21 cellular contexts compared by ENCODE assay signal in the genomic region with DNA sequence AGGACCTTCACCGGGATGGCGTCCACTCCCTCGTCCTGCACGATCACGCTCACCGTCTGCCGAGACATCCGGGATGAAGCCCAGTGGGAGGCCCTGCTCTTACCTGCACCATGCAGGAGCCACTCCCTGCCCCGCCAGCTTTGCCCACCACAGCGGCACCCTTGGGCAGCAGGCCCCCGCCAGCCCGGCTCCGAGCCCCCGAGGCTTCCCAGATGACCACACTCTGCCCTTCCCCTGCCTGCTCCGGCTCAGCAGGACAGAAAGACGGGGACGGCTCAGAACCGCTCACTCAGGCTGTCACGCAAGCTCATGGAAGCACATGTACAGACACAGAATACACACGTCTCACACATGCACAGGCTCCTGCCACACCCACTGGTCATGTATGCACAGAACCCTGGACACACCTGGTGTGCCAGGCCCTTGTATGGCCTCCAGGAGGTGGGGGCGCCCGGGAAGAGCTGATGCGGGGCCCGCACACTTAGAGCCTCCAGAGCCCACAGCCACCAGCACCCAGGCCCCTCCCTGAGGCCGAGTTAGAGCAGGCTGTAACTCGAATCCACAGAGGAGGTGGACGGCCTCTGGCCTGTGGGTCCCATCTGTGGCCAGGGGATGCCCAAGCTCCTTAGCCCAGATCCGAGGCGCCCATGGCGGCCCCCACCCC.
"Had no signal": no experiment of that assay in that cellular context is flagged by ENCODE, and none has a peak within 500 bp of the region (broad histone marks: within the 10 kb centered on the region; RNA-seq: fewer than 3 reads in every experiment).

No MANE protein-coding gene starts in this region.

- ATAC-seq: activated naive CD8-positive, alpha-beta T cell treated with anti-CD3 and anti-CD28 coated beads, Interleukin-2, amount 50 U/mL, for 24 hours; heart right ventricle; naive thymus-derived CD8-positive, alpha-beta T cell; right cardiac atrium had no signal

- H3K4me3 ChIP-seq: esophagus muscularis mucosa, heart right ventricle, neural progenitor cell, spleen, tibial nerve had no signal

- H3K4me1 ChIP-seq: neural progenitor cell had no signal

- H3K36me3 ChIP-seq: neural progenitor cell had no signal

- H3K9me3 Mint-ChIP-seq: activated CD4-positive, alpha-beta memory T cell treated with anti-CD3 and anti-CD28 coated beads, Interleukin-2, amount 10 ng/mL, durations not matched to agents 7 days and 5 days; activated CD4-positive, alpha-beta T cell treated with anti-CD3 and anti-CD28 coated beads, Interleukin-2, amount 10 ng/mL, durations not matched to agents 24 days and 14 days; activated naive CD8-positive, alpha-beta T cell treated with anti-CD3 and anti-CD28 coated beads, Interleukin-2, amount 50 U/mL, for 24 hours; activated T-cell treated with anti-CD3 and anti-CD28 coated beads, Interleukin-2, amount 50 U/mL, for 24 hours; central memory CD8-positive, alpha-beta T cell; naive thymus-derived CD8-positive, alpha-beta T cell; neural progenitor cell had no signal

- H3K27me3 ChIP-seq: esophagus muscularis mucosa, heart right ventricle, neural progenitor cell, spleen, tibial nerve had no signal

- H3K4me3 Mint-ChIP-seq: activated CD4-positive, alpha-beta memory T cell treated with anti-CD3 and anti-CD28 coated beads, Interleukin-2, amount 10 ng/mL, durations not matched to agents 7 days and 5 days; activated CD4-positive, alpha-beta T cell treated with anti-CD3 and anti-CD28 coated beads, Interleukin-2, amount 10 ng/mL, durations not matched to agents 24 days and 14 days; activated naive CD8-positive, alpha-beta T cell treated with anti-CD3 and anti-CD28 coated beads, Interleukin-2, amount 50 U/mL, for 24 hours; activated T-cell treated with anti-CD3 and anti-CD28 coated beads, Interleukin-2, amount 50 U/mL, for 24 hours; central memory CD8-positive, alpha-beta T cell; naive thymus-derived CD8-positive, alpha-beta T cell; neural progenitor cell had no signal

- H3K27ac Mint-ChIP-seq: activated CD4-positive, alpha-beta memory T cell treated with anti-CD3 and anti-CD28 coated beads, Interleukin-2, amount 10 ng/mL, durations not matched to agents 7 days and 5 days; activated CD4-positive, alpha-beta T cell treated with anti-CD3 and anti-CD28 coated beads, Interleukin-2, amount 10 ng/mL, durations not matched to agents 24 days and 14 days; activated naive CD8-positive, alpha-beta T cell treated with anti-CD3 and anti-CD28 coated beads, Interleukin-2, amount 50 U/mL, for 24 hours; activated T-cell treated with anti-CD3 and anti-CD28 coated beads, Interleukin-2, amount 50 U/mL, for 24 hours; naive thymus-derived CD8-positive, alpha-beta T cell; neural progenitor cell had no signal

- H3K4me1 Mint-ChIP-seq: activated CD4-positive, alpha-beta memory T cell treated with anti-CD3 and anti-CD28 coated beads, Interleukin-2, amount 10 ng/mL, durations not matched to agents 7 days and 5 days; activated naive CD8-positive, alpha-beta T cell treated with anti-CD3 and anti-CD28 coated beads, Interleukin-2, amount 50 U/mL, for 24 hours had no signal

- H3K27ac ChIP-seq: heart right ventricle, neural progenitor cell, tibial nerve had no signal

- DNase-seq: activated CD4-positive, alpha-beta memory T cell treated with anti-CD3 and anti-CD28 coated beads, Interleukin-2, amount 10 ng/mL, durations not matched to agents 7 days and 5 days; activated CD4-positive, alpha-beta T cell treated with anti-CD3 and anti-CD28 coated beads, Interleukin-2, amount 10 ng/mL, durations not matched to agents 24 days and 14 days; activated CD4-positive, CD25-positive, alpha-beta regulatory T cell treated with anti-CD3 and anti-CD28 coated beads, Interleukin-2, amount 50 U/mL, for 72 hours; activated CD8-positive, alpha-beta memory T cell treated with anti-CD3 and anti-CD28 coated beads, Interleukin-2, amount 50 U/mL, for 48 hours; activated gamma-delta T cell; activated naive CD4-positive, alpha-beta T cell treated with anti-CD3 and anti-CD28 coated beads, Interleukin-2, amount 50 U/mL, for 16 hours; activated naive CD8-positive, alpha-beta T cell treated with anti-CD3 and anti-CD28 coated beads, Interleukin-2, amount 50 U/mL, for 24 hours; activated T-cell treated with anti-CD3 and anti-CD28 coated beads, Interleukin-2, amount 50 U/mL, for 24 hours; dermis blood vessel endothelial cell; effector CD4-positive, alpha-beta T cell; foreskin melanocyte; heart right ventricle; naive thymus-derived CD8-positive, alpha-beta T cell; right cardiac atrium; spleen; stimulated activated naive CD4-positive, alpha-beta T cell; T-helper 2 cell had no signal

- H3K27me3 Mint-ChIP-seq: activated CD4-positive, alpha-beta memory T cell treated with anti-CD3 and anti-CD28 coated beads, Interleukin-2, amount 10 ng/mL, durations not matched to agents 7 days and 5 days; activated CD4-positive, alpha-beta T cell treated with anti-CD3 and anti-CD28 coated beads, Interleukin-2, amount 10 ng/mL, durations not matched to agents 24 days and 14 days; activated naive CD8-positive, alpha-beta T cell treated with anti-CD3 and anti-CD28 coated beads, Interleukin-2, amount 50 U/mL, for 24 hours; activated T-cell treated with anti-CD3 and anti-CD28 coated beads, Interleukin-2, amount 50 U/mL, for 24 hours; central memory CD8-positive, alpha-beta T cell; naive thymus-derived CD8-positive, alpha-beta T cell had no signal

- H3K9me3 ChIP-seq: esophagus muscularis mucosa, heart right ventricle, spleen, tibial nerve had no signal
